24 cellular contexts compared by ENCODE assay signal in genomic region chrY:13243716-13244115, GRCh38.
A peak's percentile ranks its signal among the peaks of the same experiment; 100 is the strongest.
DNase-seq lines count a peak whose midpoint lies in the region; ATAC-seq and TF ChIP-seq lines count a peak whose summit lies in the region.
"Had no signal": no experiment of that assay in that cellular context is flagged by ENCODE, and none has a peak within 500 bp of the region (broad histone marks: within the 10 kb centered on the region; RNA-seq: fewer than 3 reads in every experiment).

No MANE protein-coding gene starts in this region.

- TF ChIP-seq EP300 in upper lobe of left lung (IDR thresholded peaks at IDR 0.05), result no peak

- peaks cover 27% of the 10 kb centered on the region for H3K36me3 Mint-ChIP-seq in central memory CD8-positive, alpha-beta T cell (ENCODE audit: insufficient read depth)
- H3K36me3 Mint-ChIP-seq: CD4-positive, CD25-positive, alpha-beta regulatory T cell had no signal

- intact Hi-C loops in thyroid gland (cut with DNase I), result no loop called here

- H3K36me3 ChIP-seq in thyroid gland (no peaks in the 10 kb centered on the region), upper lobe of left lung (no peaks in the 10 kb centered on the region)
- H3K36me3 ChIP-seq: BLaER1 treated with 17β-estradiol and CSF1 and Interleukin-3, amounts not matched to agents 10 nM and 100 nM had no signal

- H3K4me1 ChIP-seq in thyroid gland (no peaks in the 10 kb centered on the region), upper lobe of left lung (no peaks in the 10 kb centered on the region)
- H3K4me1 ChIP-seq: A549; BLaER1 treated with 17β-estradiol and CSF1 and Interleukin-3, amounts not matched to agents 10 nM and 100 nM had no signal

- H3K9me3 ChIP-seq in thyroid gland (no peaks in the 10 kb centered on the region), upper lobe of left lung (no peaks in the 10 kb centered on the region)
- H3K9me3 ChIP-seq: A549; BLaER1 treated with 17β-estradiol and CSF1 and Interleukin-3, amounts not matched to agents 10 nM and 100 nM had no signal

- H3K4me1 Mint-ChIP-seq in central memory CD8-positive, alpha-beta T cell, result peaks cover 50% of the 10 kb centered on the region
- H3K4me1 Mint-ChIP-seq: B cell had no signal

- H3K27ac Mint-ChIP-seq in central memory CD8-positive, alpha-beta T cell (ENCODE audit: low read depth), result peak overlapping the region; percentile 17
- H3K27ac Mint-ChIP-seq: B cell; CD4-positive, alpha-beta memory T cell; CD4-positive, CD25-positive, alpha-beta regulatory T cell; CD8-positive, alpha-beta memory T cell had no signal

- H3K27me3 ChIP-seq in thyroid gland (no peaks in the 10 kb centered on the region), upper lobe of left lung (no peaks in the 10 kb centered on the region)
- H3K27me3 ChIP-seq: BLaER1 treated with 17β-estradiol and CSF1 and Interleukin-3, amounts not matched to agents 10 nM and 100 nM had no signal

- H3K27ac ChIP-seq in thyroid gland (no peak overlapping the region), upper lobe of left lung (no peak overlapping the region)
- H3K27ac ChIP-seq: 22Rv1; A549; BLaER1 treated with 17β-estradiol and CSF1 and Interleukin-3, amounts not matched to agents 10 nM and 100 nM; C4-2B had no signal

- H3K4me3 Mint-ChIP-seq in central memory CD8-positive, alpha-beta T cell, result no peak overlapping the region
- H3K4me3 Mint-ChIP-seq: B cell; CD4-positive, alpha-beta memory T cell; CD4-positive, CD25-positive, alpha-beta regulatory T cell; CD8-positive, alpha-beta memory T cell had no signal

- no peaks in the 10 kb centered on the region for H3K9me3 Mint-ChIP-seq in central memory CD8-positive, alpha-beta T cell
- H3K9me3 Mint-ChIP-seq: CD8-positive, alpha-beta memory T cell had no signal

- no peak for TF ChIP-seq CTCF in thyroid gland (IDR thresholded peaks at IDR 0.05)
- TF ChIP-seq CTCF in upper lobe of left lung (IDR thresholded peaks at IDR 0.05), result no peak

- H3K27me3 Mint-ChIP-seq in central memory CD8-positive, alpha-beta T cell, result no peaks in the 10 kb centered on the region
- H3K27me3 Mint-ChIP-seq: B cell; CD4-positive, alpha-beta memory T cell; CD4-positive, CD25-positive, alpha-beta regulatory T cell; CD8-positive, alpha-beta memory T cell had no signal

- TF ChIP-seq POLR2A in thyroid gland (IDR thresholded peaks at IDR 0.05) (no peak), upper lobe of left lung (IDR thresholded peaks at IDR 0.05) (no peak)

- 29 to 40% methylated on average over 5 of the region's 5 CpGs for WGBS in thyroid gland, 2 donors
- 69% methylated on average over 5 of the region's 5 CpGs; no CpG with 5 or more reads in 1 of the 2 donors for WGBS in upper lobe of left lung, 2 donors

- no peak for ATAC-seq in central memory CD8-positive, alpha-beta T cell (replicated peaks; ENCODE audit: extremely low read depth, poor library complexity, severe bottlenecking)
- ATAC-seq in upper lobe of left lung (ENCODE audit: low FRiP score in 2 of 2), result no peak
- ATAC-seq: A549, GM12878 had no signal

- H3K4me3 ChIP-seq in thyroid gland (replicated peaks in 1 of 3) (no peak overlapping the region), upper lobe of left lung (no peak overlapping the region)
- H3K4me3 ChIP-seq: A549; BLaER1 treated with 17β-estradiol and CSF1 and Interleukin-3, amounts not matched to agents 10 nM and 100 nM; GM12878 had no signal

- DNase-seq in NCI-H526 (lab: John Stamatoyannopoulos, UW) (peak; percentile 0 to 5), NCI-H526 treated with DMSO at 0.1 percent for 48 hours (lab: John Stamatoyannopoulos, UW) (no peak), thyroid gland (peak; percentile 58 to 66), upper lobe of left lung (no peak), CD1c-positive myeloid dendritic cell (ENCODE audit: extremely low spot score) (no peak)
- no peak for DNase-seq in central memory CD8-positive, alpha-beta T cell (ENCODE audit: low spot score in 2 of 2)
- DNase-seq: AML-193; CD4-positive, alpha-beta memory T cell; CD4-positive, CD25-positive, alpha-beta regulatory T cell; CD8-positive, alpha-beta memory T cell; COR-L47; DMS 273 treated with DMSO at 0.1 percent for 48 hours; DMS153; DMS53; DMS79; DND-41; EL; GDM1 had no signal

Comparison
In these comparisons a context has a peak if more than half of its experiments do, and no peak if none do; other contexts are left out.
1. DNase-seq: peak in NCI-H526 (2 of 2) and thyroid gland (2 of 2); none in NCI-H526 treated with DMSO at 0.1 percent for 48 hours (single experiment), central memory CD8-positive, alpha-beta T cell (0 of 2), upper lobe of left lung (0 of 2) and CD1c-positive myeloid dendritic cell (single experiment).